In genomic region chr5:6632324-6632930, GRCh38 we compare ENCODE assay signal across 8 cellular contexts. TPM values are rescaled to one million over a fixed set of nuclear protein-coding genes. Genes with fewer than 3 reads are reported as not detected.
DNase-seq lines count a peak whose midpoint lies in the region; ATAC-seq and TF ChIP-seq lines count a peak whose summit lies in the region.

No MANE protein-coding gene starts in this region.

- H3K4me3 Mint-ChIP-seq in naive thymus-derived CD8-positive, alpha-beta T cell, result peak overlapping the region; percentile 90 to 98 (median 94)

- H3K27ac Mint-ChIP-seq in naive thymus-derived CD8-positive, alpha-beta T cell, result peak overlapping the region; percentile 92 to 99 (median 97)

- H3K4me3 ChIP-seq in BE2C (ENCODE audit: low read depth, low read length), result peak overlapping the region; percentile 92

- TF ChIP-seq CTCF in BE2C (IDR thresholded peaks at IDR 0.05; ENCODE audit: low read depth, low read length) (no peak), RWPE1 (conservative IDR thresholded peaks at IDR 0.05; ENCODE audit: low read depth) (0 out of 2 replicates have a peak, but pooled peaks have one; percentile 19)

- no peaks in the 10 kb centered on the region for H3K9me3 ChIP-seq in BE2C

- H3K4me1 Mint-ChIP-seq in naive thymus-derived CD8-positive, alpha-beta T cell, result peaks cover 22 to 56% (median 53%) of the 10 kb centered on the region in 4 donors

- CTCF ChIA-PET in RWPE1 (lab: Yijun Ruan, JAX), result interaction anchor here (0.5 to 0.8 kb wide), 4 partner anchors 9 to 113 kb away, joined by 3 to 4 read pairs (median 3); no protein-coding TSS in a partner anchor

- peak; percentile 39 for DNase-seq in BE2C
- DNase-seq in RWPE1 (ENCODE audit: low spot score), result peak; percentile 36
- no peak for DNase-seq in epithelial cell of prostate (ENCODE audit: low read depth, low spot score)
- peak in 1 of 10 donors; percentile 4 for DNase-seq in naive thymus-derived CD8-positive, alpha-beta T cell
- DNase-seq in NCI-H1694 treated with DMSO at 0.1 percent for 48 hours (lab: John Stamatoyannopoulos, UW), result no peak
- DNase-seq in activated CD4-positive, alpha-beta T cell treated with anti-CD3 and anti-CD28 coated beads, Interleukin-2, amount 50 U/mL, for 1 hour, result no peak

- peak overlapping the region; percentile 89 for H3K27ac ChIP-seq in RWPE1
- peak overlapping the region; percentile 80 for H3K27ac ChIP-seq in epithelial cell of prostate

- POLR2A ChIA-PET in RWPE1 (lab: Yijun Ruan, JAX; ENCODE audit: low non-redundant PET), result interaction anchor here (1.6 kb wide), 1 partner anchor 80 kb away, joined by 5 read pairs; no protein-coding TSS in a partner anchor
- POLR2A ChIA-PET in naive thymus-derived CD8-positive, alpha-beta T cell (lab: Charles Lee), result interaction anchor here (0.6 to 3.0 kb wide), 11 partner anchors 8 to 1237 kb away, joined by 3 to 18 read pairs (median 3); partner anchors contain the start of genes ICE1, MED10 and TENT4A

- H3K27me3 Mint-ChIP-seq in naive thymus-derived CD8-positive, alpha-beta T cell, result peaks cover 0 to 6% (median 0%) of the 10 kb centered on the region in 5 donors

- H3K9me3 Mint-ChIP-seq in naive thymus-derived CD8-positive, alpha-beta T cell, result no peaks in the 10 kb centered on the region

- ATAC-seq in GM18909 (IDR thresholded peaks at IDR 0.05; ENCODE audit: poor library complexity, unreplicated experiment) (peak; percentile 25), HG03139 (IDR thresholded peaks at IDR 0.05; ENCODE audit: unreplicated experiment) (peak; percentile 26)
- ATAC-seq in naive thymus-derived CD8-positive, alpha-beta T cell, result no peak

- H3K36me3 Mint-ChIP-seq in naive thymus-derived CD8-positive, alpha-beta T cell, result peaks cover 0 to 38% (median 10%) of the 10 kb centered on the region in 3 donors

- no peaks in the 10 kb centered on the region for H3K27me3 ChIP-seq in BE2C

- no peaks in the 10 kb centered on the region for H3K4me1 ChIP-seq in BE2C

- H3K36me3 ChIP-seq in BE2C, result peaks cover 47% of the 10 kb centered on the region

RNA-seq across cellular contexts. Expression of gene NSUN2, which starts 0.4 kb away (rescaled TPM):
- polyA plus RNA-seq in BE2C (2012; ENCODE audit: insufficient read depth, insufficient read length, low read depth), result 121 TPM
- 10 to 100 TPM; 84.6 to 86.5 TPM for total RNA-seq in naive thymus-derived CD8-positive, alpha-beta T cell
- polyA plus RNA-seq in naive thymus-derived CD8-positive, alpha-beta T cell, result 10 to 100 TPM; 18.3 to 48.7 (median 27.8) TPM

RNA-seq across cellular contexts. Expression of gene SRD5A1, which starts 0.8 kb away (rescaled TPM):
- 10.0 TPM for polyA plus RNA-seq in BE2C (2012; ENCODE audit: insufficient read depth, insufficient read length, low read depth)
- total RNA-seq in naive thymus-derived CD8-positive, alpha-beta T cell, result 1 to 10 TPM; 9.0 to 9.4 TPM
- polyA plus RNA-seq in naive thymus-derived CD8-positive, alpha-beta T cell, result 1 to 10 TPM; 4.3 to 6.8 (median 4.4) TPM

Comparison
In these comparisons a context has a peak if more than half of its experiments do, and no peak if none do; other contexts are left out.
1. DNase-seq: peak in BE2C (single experiment) and RWPE1 (single experiment); none in epithelial cell of prostate (single experiment), NCI-H1694 treated with DMSO at 0.1 percent for 48 hours (single experiment) and activated CD4-positive, alpha-beta T cell treated with anti-CD3 and anti-CD28 coated beads, Interleukin-2, amount 50 U/mL, for 1 hour (single experiment).
2. ATAC-seq: peak in GM18909 (single experiment) and HG03139 (single experiment); none in naive thymus-derived CD8-positive, alpha-beta T cell (0 of 2).